13 cellular contexts compared by ENCODE assay signal in genomic region chr11:116871248-116871647, GRCh38. TPM values are rescaled to one million over a fixed set of nuclear protein-coding genes. Genes with fewer than 3 reads are reported as not detected.
DNase-seq lines count a peak whose midpoint lies in the region; ATAC-seq, FAIRE-seq and TF ChIP-seq lines count a peak whose summit lies in the region.
"Had no signal": no experiment of that assay in that cellular context is flagged by ENCODE, and none has a peak within 500 bp of the region (broad histone marks: within the 10 kb centered on the region; RNA-seq: fewer than 3 reads in every experiment).

No MANE protein-coding gene starts in this region.

- no TSS peak for BruUV-seq in endothelial cell of umbilical vein (replicated peaks; lab: Mats Ljungman, UMichigan)

- no peaks in the 10 kb centered on the region for H4K20me1 ChIP-seq in endothelial cell of umbilical vein (replicated peaks; ENCODE audit: control insufficient read depth, extremely low read depth, insufficient read depth, low read length)

- no peak overlapping the region for H3K4me2 ChIP-seq in endothelial cell of umbilical vein (ENCODE audit: insufficient read depth, low read length)

- H2AFZ ChIP-seq in endothelial cell of umbilical vein (ENCODE audit: low read depth, low read length) = no peak overlapping the region

- CTCF ChIA-PET in endothelial cell of umbilical vein (lab: Charles Lee) = interaction anchor here (0.7 kb wide), 1 partner anchor 9 kb away, joined by 4 read pairs; no protein-coding TSS in a partner anchor
- CTCF ChIA-PET in WTC11 (lab: Charles Lee) = interaction anchor here (1.6 kb wide), 1 partner anchor 267 kb away, joined by 8 read pairs; no protein-coding TSS in a partner anchor

- TF ChIP-seq CTCF in endothelial cell of umbilical vein (IDR thresholded peaks at IDR 0.05; ENCODE audit: extremely low read depth in 1 of 2, insufficient read depth in 1 of 2, low read depth in 1 of 2, low read length in 2 of 2) (no peak), progenitor cell of endocrine pancreas (IDR thresholded peaks at IDR 0.05; ENCODE audit: unreplicated experiment) (no peak), WTC11 (IDR thresholded peaks at IDR 0.05) (no peak)

- no peaks in the 10 kb centered on the region for H3K9me3 Mint-ChIP-seq in T-helper 1 cell treated with Interleukin-12 subunit alpha and Interleukin-12 subunit beta and Interleukin-4 antibody, amounts not matched to agents 30 μg/mL and 1 μg/mL, for 36 hours
- no peaks in the 10 kb centered on the region for H3K9me3 Mint-ChIP-seq in progenitor cell of endocrine pancreas (ENCODE audit: low read depth)
- H3K9me3 Mint-ChIP-seq in WTC11 = no peaks in the 10 kb centered on the region
- H3K9me3 Mint-ChIP-seq: activated B cell treated with CpG ODN at 0.5 μM for 24 hours had no signal

- H3K9me3 ChIP-seq in endothelial cell of umbilical vein (replicated peaks; ENCODE audit: control insufficient read depth, insufficient read depth, low read length) = no peaks in the 10 kb centered on the region

- intact Hi-C loops in endothelial cell of umbilical vein (cut with micrococcal nuclease) = no loop called here

- no peaks in the 10 kb centered on the region for H3K27me3 ChIP-seq in endothelial cell of umbilical vein (ENCODE audit: control insufficient read depth in 2 of 2, insufficient read depth in 2 of 2, low read length in 2 of 2)

- ATAC-seq in GM21529 (IDR thresholded peaks at IDR 0.05; ENCODE audit: unreplicated experiment) = no peak
- ATAC-seq in WTC11 = no peak
- ATAC-seq: Panc1 had no signal

- H3K27ac Mint-ChIP-seq in T-helper 1 cell treated with Interleukin-12 subunit alpha and Interleukin-12 subunit beta and Interleukin-4 antibody, amounts not matched to agents 30 μg/mL and 1 μg/mL, for 36 hours = peak overlapping the region; percentile 6
- H3K27ac Mint-ChIP-seq in progenitor cell of endocrine pancreas (peak overlapping the region; percentile 44), WTC11 (no peak overlapping the region)
- H3K27ac Mint-ChIP-seq: activated B cell treated with CpG ODN at 0.5 μM for 24 hours had no signal

- H3K27ac ChIP-seq in endothelial cell of umbilical vein (ENCODE audit: insufficient read depth, low read depth, low read length) = no peak overlapping the region

- dilution Hi-C loops in endothelial cell of umbilical vein (cut with MboI; ENCODE audit: extremely low pct_ligation_motif_present, low sequenced_read_pairs) = no loop called here

- H3K79me2 ChIP-seq in endothelial cell of umbilical vein (ENCODE audit: control insufficient read depth, insufficient read depth, low read length) = no peaks in the 10 kb centered on the region

- no peak overlapping the region for H3K4me3 Mint-ChIP-seq in T-helper 1 cell treated with Interleukin-12 subunit alpha and Interleukin-12 subunit beta and Interleukin-4 antibody, amounts not matched to agents 30 μg/mL and 1 μg/mL, for 36 hours
- H3K4me3 Mint-ChIP-seq in progenitor cell of endocrine pancreas (ENCODE audit: low read depth) (no peak overlapping the region), WTC11 (no peak overlapping the region)
- H3K4me3 Mint-ChIP-seq: activated B cell treated with CpG ODN at 0.5 μM for 24 hours had no signal

- FAIRE-seq in endothelial cell of umbilical vein (lab: Jason Lieb, UNC) = no peak

- DNase-seq in T-helper 1 cell = no peak
- DNase-seq in NCI-H226 = peak; percentile 76
- DNase-seq in endothelial cell of umbilical vein (ENCODE audit: low read depth, low spot score) = no peak
- no peak for DNase-seq in progenitor cell of endocrine pancreas (ENCODE audit: low spot score, unreplicated experiment)
- no peak for DNase-seq in NCI-H1930 (lab: John Stamatoyannopoulos, UW)
- no peak for DNase-seq in WTC11 (ENCODE audit: low spot score)
- DNase-seq: 8988T, activated B cell treated with CpG ODN at 0.5 μM for 24 hours, activated gamma-delta T cell treated with Interleukin-2 at 50 U/mL for 16 hours, NCI-H2081 treated with DMSO at 0.1 percent for 48 hours had no signal

- no peaks in the 10 kb centered on the region for H3K27me3 Mint-ChIP-seq in T-helper 1 cell treated with Interleukin-12 subunit alpha and Interleukin-12 subunit beta and Interleukin-4 antibody, amounts not matched to agents 30 μg/mL and 1 μg/mL, for 36 hours (ENCODE audit: low read depth)
- H3K27me3 Mint-ChIP-seq in progenitor cell of endocrine pancreas (no peaks in the 10 kb centered on the region), WTC11 (ENCODE audit: low read depth) (no peaks in the 10 kb centered on the region)
- H3K27me3 Mint-ChIP-seq: activated B cell treated with CpG ODN at 0.5 μM for 24 hours had no signal

- H3K9me1 ChIP-seq in endothelial cell of umbilical vein (replicated peaks; ENCODE audit: control insufficient read depth, extremely low read depth, insufficient read depth, low read length) = no peaks in the 10 kb centered on the region

- no peak for TF ChIP-seq POLR2A in endothelial cell of umbilical vein (IDR thresholded peaks at IDR 0.05; ENCODE audit: low read depth, low read length)

- POLR2A ChIA-PET in endothelial cell of umbilical vein (lab: Charles Lee) (no interaction called here), WTC11 (lab: Charles Lee) (no interaction called here)

- H3K9ac ChIP-seq in endothelial cell of umbilical vein (replicated peaks; ENCODE audit: extremely low read depth, insufficient read depth, low read length) = no peak overlapping the region

- H3K4me1 Mint-ChIP-seq in T-helper 1 cell treated with Interleukin-12 subunit alpha and Interleukin-12 subunit beta and Interleukin-4 antibody, amounts not matched to agents 30 μg/mL and 1 μg/mL, for 36 hours (ENCODE audit: low read depth) = peaks cover 22% of the 10 kb centered on the region
- no peaks in the 10 kb centered on the region for H3K4me1 Mint-ChIP-seq in progenitor cell of endocrine pancreas (ENCODE audit: low read depth)
- H3K4me1 Mint-ChIP-seq in WTC11 = no peaks in the 10 kb centered on the region
- H3K4me1 Mint-ChIP-seq: activated B cell treated with CpG ODN at 0.5 μM for 24 hours had no signal

- H3K36me3 ChIP-seq in endothelial cell of umbilical vein (ENCODE audit: control insufficient read depth in 2 of 2, extremely low read depth in 1 of 2, insufficient read depth in 2 of 2, low read length in 2 of 2) = peaks cover 6 to 15% of the 10 kb centered on the region in 2 experiments

- no peak overlapping the region for H3K4me3 ChIP-seq in endothelial cell of umbilical vein (replicated peaks in 1 of 3; ENCODE audit: insufficient read depth in 1 of 3, low read depth in 1 of 3, low read length in 3 of 3)

- peaks cover 6% of the 10 kb centered on the region for H3K4me1 ChIP-seq in endothelial cell of umbilical vein (ENCODE audit: control insufficient read depth, extremely low read depth, insufficient read depth, low read length)

- peaks cover 64% of the 10 kb centered on the region for H3K36me3 Mint-ChIP-seq in T-helper 1 cell treated with Interleukin-12 subunit alpha and Interleukin-12 subunit beta and Interleukin-4 antibody, amounts not matched to agents 30 μg/mL and 1 μg/mL, for 36 hours (ENCODE audit: low read depth)
- peaks cover 30% of the 10 kb centered on the region for H3K36me3 Mint-ChIP-seq in progenitor cell of endocrine pancreas (ENCODE audit: insufficient read depth)
- peaks cover 51% of the 10 kb centered on the region for H3K36me3 Mint-ChIP-seq in WTC11

TF ChIP-seq in endothelial cell of umbilical vein, 7 proteins besides CTCF, POLR2A, EP300 and RAD21:
- TF ChIP-seq FOS (IDR thresholded peaks at IDR 0.05; ENCODE audit: borderline replicate concordance, insufficient read depth, low read length) (peak; percentile 17), EZH2 (IDR thresholded peaks at IDR 0.05; ENCODE audit: borderline replicate concordance, low read depth, low read length, severe bottlenecking) (no peak)

RNA-seq across cellular contexts. Expression of gene APOA1, which starts 33.8 kb away (rescaled TPM):
- total RNA-seq in endothelial cell of umbilical vein = not detected in 2 replicates
- 0.10 TPM in 1 of 2 replicates, not detected in the other for polyA plus RNA-seq in endothelial cell of umbilical vein
- polyA plus RNA-seq in endothelial cell of umbilical vein (2011; cell fraction: cytosol; rRNA removed) = 0.07 and 0.10 TPM in 2 replicates
- 0.24 and 0.27 TPM in 2 replicates for polyA plus RNA-seq in endothelial cell of umbilical vein (2011; cell fraction: nucleus; rRNA removed)
- 0.30 TPM in 1 of 2 replicates, not detected in the other for polyA plus RNA-seq in endothelial cell of umbilical vein (2012)
- 0.41 TPM in 1 of 2 replicates, not detected in the other for polyA minus RNA-seq in endothelial cell of umbilical vein
- not detected for polyA minus RNA-seq in endothelial cell of umbilical vein (2011; cell fraction: cytosol; rRNA and poly(A)+ RNA removed)
- polyA minus RNA-seq in endothelial cell of umbilical vein (2011; cell fraction: nucleus; rRNA and poly(A)+ RNA removed) = not detected in 2 replicates
- total RNA-seq in progenitor cell of endocrine pancreas = 189 and 203 TPM in 2 replicates
- 2.1 to 4.4 TPM (median 3.2 TPM) in 3 replicates for total RNA-seq in WTC11 (2021)

RNA-seq across cellular contexts. Expression of gene APOC3, which starts 41.5 kb away (rescaled TPM):
- total RNA-seq in endothelial cell of umbilical vein = not detected in 2 replicates
- polyA plus RNA-seq in endothelial cell of umbilical vein = not detected in 2 replicates
- polyA plus RNA-seq in endothelial cell of umbilical vein (2011; cell fraction: cytosol; rRNA removed) = not detected in 2 replicates
- polyA plus RNA-seq in endothelial cell of umbilical vein (2011; cell fraction: nucleus; rRNA removed) = not detected in 2 replicates
- polyA plus RNA-seq in endothelial cell of umbilical vein (2012) = not detected in 2 replicates
- not detected in 2 replicates for polyA minus RNA-seq in endothelial cell of umbilical vein
- not detected for polyA minus RNA-seq in endothelial cell of umbilical vein (2011; cell fraction: cytosol; rRNA and poly(A)+ RNA removed)
- polyA minus RNA-seq in endothelial cell of umbilical vein (2011; cell fraction: nucleus; rRNA and poly(A)+ RNA removed) = not detected in 2 replicates
- total RNA-seq in progenitor cell of endocrine pancreas = 14.9 and 16.3 TPM in 2 replicates
- total RNA-seq in WTC11 (2021) = 2.1 to 3.9 TPM (median 2.5 TPM) in 3 replicates
- total RNA-seq: activated B cell treated with CpG ODN at 0.5 μM for 24 hours had no signal

RNA-seq across cellular contexts. Expression of gene APOA4, which starts 48.1 kb away (rescaled TPM):
- total RNA-seq in endothelial cell of umbilical vein (not detected in 2 replicates), progenitor cell of endocrine pancreas (not detected in 2 replicates), WTC11 (2021) (not detected in 3 replicates)
- polyA plus RNA-seq in endothelial cell of umbilical vein = not detected in 2 replicates
- polyA plus RNA-seq in endothelial cell of umbilical vein (2011; cell fraction: cytosol; rRNA removed) = not detected in 2 replicates
- polyA plus RNA-seq in endothelial cell of umbilical vein (2011; cell fraction: nucleus; rRNA removed) = not detected in 2 replicates
- polyA plus RNA-seq in endothelial cell of umbilical vein (2012) = not detected in 2 replicates
- not detected in 2 replicates for polyA minus RNA-seq in endothelial cell of umbilical vein
- not detected for polyA minus RNA-seq in endothelial cell of umbilical vein (2011; cell fraction: cytosol; rRNA and poly(A)+ RNA removed)
- polyA minus RNA-seq in endothelial cell of umbilical vein (2011; cell fraction: nucleus; rRNA and poly(A)+ RNA removed) = not detected in 2 replicates
- total RNA-seq: activated B cell treated with CpG ODN at 0.5 μM for 24 hours had no signal

Comparison
In these comparisons a context has a peak if more than half of its experiments do, and no peak if none do; other contexts are left out.
1. RNA of gene APOA1, which starts 33.8 kb away (total RNA-seq): 189 to 203 TPM in progenitor cell of endocrine pancreas; 2.1 to 4.4 TPM in WTC11 and not detected in endothelial cell of umbilical vein; every median in the first group is over 10 times any median in the second.